ENCODE assay signal across 29 cellular contexts in the genomic region with DNA sequence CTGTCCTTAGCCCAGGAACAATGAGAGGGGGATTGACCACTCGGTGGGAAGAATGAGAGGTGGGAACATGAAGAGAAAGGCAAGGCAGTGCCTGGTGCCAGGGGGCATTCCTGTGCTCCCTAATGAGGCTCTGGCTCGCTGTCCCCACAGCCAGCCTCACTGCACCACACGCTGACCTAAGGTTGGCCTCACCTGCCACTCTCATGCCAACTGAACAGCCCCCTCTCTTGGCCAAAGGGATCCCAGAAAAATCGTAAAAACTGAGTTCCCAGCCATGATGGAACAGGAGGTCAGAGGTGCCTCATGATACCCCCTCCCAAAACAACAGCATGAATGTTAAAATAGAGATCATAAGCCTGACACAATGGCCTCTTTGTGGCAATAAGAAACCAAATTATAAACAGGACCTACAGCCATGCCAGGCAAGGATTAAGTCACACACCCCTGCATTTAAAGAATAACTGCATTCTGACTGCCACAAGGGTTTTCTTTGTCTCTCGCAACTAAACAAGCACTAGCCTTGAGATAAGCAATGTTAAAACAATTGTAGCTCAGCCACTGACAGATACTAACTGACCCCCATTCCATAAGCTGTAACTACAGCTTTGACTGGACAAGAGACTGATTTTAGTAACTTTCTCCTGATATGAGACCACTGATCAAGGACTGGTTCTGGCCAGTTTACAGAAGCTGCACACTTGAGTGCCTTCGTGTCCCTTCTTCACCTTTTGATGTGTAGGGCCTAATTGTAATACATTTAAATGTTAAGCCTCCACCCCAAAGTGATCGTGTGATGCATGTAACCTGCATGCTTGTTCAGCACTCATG.
DNase-seq lines count a peak whose midpoint lies in the region; ATAC-seq and TF ChIP-seq lines count a peak whose summit lies in the region.
"Had no signal": no experiment of that assay in that cellular context is flagged by ENCODE, and none has a peak within 500 bp of the region (broad histone marks: within the 10 kb centered on the region; RNA-seq: fewer than 3 reads in every experiment).

No MANE protein-coding gene starts in this region.

- no peak for TF ChIP-seq CTCF in neural crest cell (conservative IDR thresholded peaks at IDR 0.05)

- H3K79me1 ChIP-seq in mesenchymal stem cell (replicated peaks; ENCODE audit: low read length, poor library complexity, severe bottlenecking), result no peaks in the 10 kb centered on the region

- H4K8ac ChIP-seq in mesenchymal stem cell (ENCODE audit: low read length), result no peak overlapping the region

- no peaks in the 10 kb centered on the region for H3K36me3 ChIP-seq in mesenchymal stem cell (ENCODE audit: control insufficient read depth in 1 of 2, insufficient read depth in 2 of 2, low read depth in 1 of 2, low read length in 2 of 2)
- H3K36me3 ChIP-seq: heart left ventricle, SJCRH30, tibial artery had no signal

- ATAC-seq in GM18858 (IDR thresholded peaks at IDR 0.05; ENCODE audit: unreplicated experiment) (peak; percentile 62), HG02885 (IDR thresholded peaks at IDR 0.05; ENCODE audit: poor library complexity, unreplicated experiment) (peak; percentile 34), GM19397 (IDR thresholded peaks at IDR 0.05; ENCODE audit: unreplicated experiment) (no peak)
- ATAC-seq in effector memory CD8-positive, alpha-beta T cell (replicated peaks), result no peak
- ATAC-seq: activated T-cell treated with anti-CD3 and anti-CD28 coated beads, Interleukin-2, amount 50 U/mL, for 4 hours; heart left ventricle; naive thymus-derived CD4-positive, alpha-beta T cell had no signal

- H3K23ac ChIP-seq in mesenchymal stem cell (ENCODE audit: low read length in 2 of 2), result no peak overlapping the region

- H3K9me3 ChIP-seq in mesenchymal stem cell (ENCODE audit: control insufficient read depth, low read length), result no peaks in the 10 kb centered on the region
- H3K9me3 ChIP-seq: heart left ventricle, SJCRH30, tibial artery had no signal

- 70% methylated on average over 7 of the region's 7 CpGs for WGBS in mesenchymal stem cell

- H3K4ac ChIP-seq in mesenchymal stem cell (ENCODE audit: low read depth in 1 of 2, low read length in 2 of 2), result no peak overlapping the region

- H2BK120ac ChIP-seq in mesenchymal stem cell (ENCODE audit: low read depth, low read length), result no peak overlapping the region

- H2AK5ac ChIP-seq in mesenchymal stem cell (ENCODE audit: low read length, severe bottlenecking), result no peak overlapping the region

- H3K4me1 Mint-ChIP-seq in neural crest cell, result peaks cover 19% of the 10 kb centered on the region
- H3K4me1 Mint-ChIP-seq in effector memory CD8-positive, alpha-beta T cell (ENCODE audit: low read depth in 2 of 2), result peaks cover 0 to 2% of the 10 kb centered on the region in 2 donors
- H3K4me1 Mint-ChIP-seq: CD4-positive, CD25-positive, alpha-beta regulatory T cell had no signal

- no peak overlapping the region for H2BK15ac ChIP-seq in mesenchymal stem cell (ENCODE audit: low read depth, poor library complexity, severe bottlenecking)

- H3K4me1 ChIP-seq in mesenchymal stem cell (ENCODE audit: control insufficient read depth, insufficient read depth, low read depth, low read length), result no peaks in the 10 kb centered on the region
- H3K4me1 ChIP-seq: heart left ventricle, SJCRH30, tibial artery had no signal

- no peaks in the 10 kb centered on the region for H3K9me3 Mint-ChIP-seq in neural crest cell
- H3K9me3 Mint-ChIP-seq in effector memory CD8-positive, alpha-beta T cell, result no peaks in the 10 kb centered on the region
- H3K9me3 Mint-ChIP-seq: activated T-cell treated with anti-CD3 and anti-CD28 coated beads, Interleukin-2, amount 50 U/mL, for 4 hours; naive thymus-derived CD4-positive, alpha-beta T cell had no signal

- H2AFZ ChIP-seq in mesenchymal stem cell (ENCODE audit: low read depth, low read length), result no peak overlapping the region

- no peak overlapping the region for H3K27ac ChIP-seq in mesenchymal stem cell (ENCODE audit: low read length, poor library complexity, severe bottlenecking)
- H3K27ac ChIP-seq: heart left ventricle, SJCRH30, tibial artery had no signal

- DNase-seq in RPMI7951 (ENCODE audit: low read depth) (peak; percentile 1), neural crest cell (ENCODE audit: low read depth, low spot score) (no peak), mesenchymal stem cell (no peak)
- no peak for DNase-seq in effector memory CD8-positive, alpha-beta T cell
- DNase-seq in activated T-cell treated with anti-CD3 and anti-CD28 coated beads, Interleukin-2, amount 50 U/mL, for 48 hours, result no peak
- DNase-seq: activated CD4-positive, alpha-beta T cell treated with anti-CD3 and anti-CD28 coated beads, Interleukin-2, amount 50 U/mL, for 1 hour; activated gamma-delta T cell treated with Interleukin-2 at 50 U/mL for 16 hours; activated T-cell treated with anti-CD3 and anti-CD28 coated beads, Interleukin-2, amount 50 U/mL, for 4 hours; AML-193; caudate nucleus; CD4-positive, CD25-positive, alpha-beta regulatory T cell; cortex of kidney; effector memory CD4-positive, alpha-beta T cell; heart left ventricle; Kasumi-1; midbrain; naive thymus-derived CD4-positive, alpha-beta T cell; NCI-H1694; NCI-H446; NCI-H82; occipital lobe; stimulated activated CD4-positive, alpha-beta T cell treated with anti-CD3 and anti-CD28 coated beads, Interleukin-15, amount 100 ng/mL, for 24 hours; stimulated activated CD4-positive, alpha-beta T cell treated with anti-CD3 and anti-CD28 coated beads, Interleukin-4, amount 100 ng/mL, for 4 hours; T1000; tibial artery had no signal

- no peak overlapping the region for H3K14ac ChIP-seq in mesenchymal stem cell (ENCODE audit: low read length in 2 of 2)

- no peak overlapping the region for H3K9ac ChIP-seq in mesenchymal stem cell (ENCODE audit: low read length)

- no peak overlapping the region for H3K18ac ChIP-seq in mesenchymal stem cell (ENCODE audit: low read depth in 1 of 2, low read length in 2 of 2)

- H2BK5ac ChIP-seq in mesenchymal stem cell (ENCODE audit: low read depth, low read length, poor library complexity, severe bottlenecking), result no peak overlapping the region

- no peak overlapping the region for H2BK12ac ChIP-seq in mesenchymal stem cell (ENCODE audit: low read length in 2 of 2)

- no peak overlapping the region for H4K91ac ChIP-seq in mesenchymal stem cell (ENCODE audit: low read length)

- H3K27ac Mint-ChIP-seq in neural crest cell (ENCODE audit: unreplicated experiment), result peak overlapping the region; percentile 22
- H3K27ac Mint-ChIP-seq in effector memory CD8-positive, alpha-beta T cell, result no peak overlapping the region
- H3K27ac Mint-ChIP-seq: CD4-positive, CD25-positive, alpha-beta regulatory T cell; naive thymus-derived CD4-positive, alpha-beta T cell had no signal

- H3K4me3 Mint-ChIP-seq in neural crest cell, result peak overlapping the region; percentile 10
- no peak overlapping the region for H3K4me3 Mint-ChIP-seq in effector memory CD8-positive, alpha-beta T cell
- H3K4me3 Mint-ChIP-seq: activated T-cell treated with anti-CD3 and anti-CD28 coated beads, Interleukin-2, amount 50 U/mL, for 4 hours; CD4-positive, CD25-positive, alpha-beta regulatory T cell; naive thymus-derived CD4-positive, alpha-beta T cell had no signal

- H3K27me3 ChIP-seq in mesenchymal stem cell (ENCODE audit: control insufficient read depth in 1 of 2, insufficient read depth in 1 of 2, low read length in 2 of 2), result peaks cover 15 to 17% of the 10 kb centered on the region in 2 experiments
- H3K27me3 ChIP-seq: SJCRH30, tibial artery had no signal

- peaks cover 56% of the 10 kb centered on the region for H3K27me3 Mint-ChIP-seq in neural crest cell (ENCODE audit: low read depth)
- peaks cover 20 to 29% of the 10 kb centered on the region in 2 donors for H3K27me3 Mint-ChIP-seq in effector memory CD8-positive, alpha-beta T cell

- no peak overlapping the region for H3K4me2 ChIP-seq in mesenchymal stem cell (ENCODE audit: low read length, poor library complexity, severe bottlenecking)

- no peak overlapping the region for H3K4me3 ChIP-seq in mesenchymal stem cell (ENCODE audit: insufficient read depth in 1 of 2, low read depth in 1 of 2, low read length in 2 of 2)
- H3K4me3 ChIP-seq: heart left ventricle, SJCRH30, tibial artery had no signal

- H3K36me3 Mint-ChIP-seq in neural crest cell (ENCODE audit: low read depth), result no peaks in the 10 kb centered on the region
- H3K36me3 Mint-ChIP-seq in effector memory CD8-positive, alpha-beta T cell (ENCODE audit: insufficient read depth), result no peaks in the 10 kb centered on the region
- H3K36me3 Mint-ChIP-seq: CD4-positive, CD25-positive, alpha-beta regulatory T cell; naive thymus-derived CD4-positive, alpha-beta T cell had no signal

Comparison
In these comparisons a context has a peak if more than half of its experiments do, and no peak if none do; other contexts are left out.
1. ATAC-seq: peak in GM18858 (single experiment) and HG02885 (single experiment); none in GM19397 (single experiment) and effector memory CD8-positive, alpha-beta T cell (single experiment).